ENCODE assay signal across 14 cellular contexts in genomic region chr3:157463819-157464218, GRCh38.
"Had no signal": no experiment of that assay in that cellular context is flagged by ENCODE, and none has a peak within 500 bp of the region (broad histone marks: within the 10 kb centered on the region; RNA-seq: fewer than 3 reads in every experiment).

No MANE protein-coding gene starts in this region.

- H3K4me1 ChIP-seq: foreskin keratinocyte, parathyroid adenoma, sigmoid colon had no signal

- H3K79me2 ChIP-seq: hepatocyte, parathyroid adenoma had no signal

- H3K27ac ChIP-seq: foreskin keratinocyte, hepatocyte, parathyroid adenoma, sigmoid colon, skin epidermis had no signal

- H3K9me3 Mint-ChIP-seq: neural crest cell had no signal

- H3K36me3 ChIP-seq: sigmoid colon had no signal

- H3K27ac Mint-ChIP-seq: natural killer cell had no signal

- H3K9ac ChIP-seq: parathyroid adenoma had no signal

- H3K9me3 ChIP-seq: mucosa of descending colon, sigmoid colon had no signal

- H2AFZ ChIP-seq: hepatocyte, parathyroid adenoma had no signal

- H3K4me3 Mint-ChIP-seq: natural killer cell, neural crest cell had no signal

- H3K36me3 Mint-ChIP-seq: natural killer cell had no signal

- ATAC-seq: esophagus mucosa, foreskin keratinocyte, left colon, mucosa of descending colon, natural killer cell had no signal

- H3K4me1 Mint-ChIP-seq: natural killer cell had no signal

- H3K4me2 ChIP-seq: hepatocyte had no signal

- H3K27me3 ChIP-seq: hepatocyte, sigmoid colon had no signal

- DNase-seq: effector memory CD4-positive, alpha-beta T cell; foreskin keratinocyte; left colon; mucosa of descending colon; natural killer cell; sigmoid colon; stimulated activated CD4-positive, alpha-beta T cell treated with anti-CD3 and anti-CD28 coated beads, Interleukin-12 subunit alpha, Interleukin-12 subunit beta, amount 100 ng/mL, for 4 hours; stimulated activated naive CD4-positive, alpha-beta T cell treated with Interleukin-2 at 50 U/mL for 16 hours; trophoblast cell had no signal

- H3K4me3 ChIP-seq: hepatocyte, mucosa of descending colon, sigmoid colon, skin epidermis had no signal
